15 cellular contexts compared by ENCODE assay signal in genomic region chr20:10715035-10715434, GRCh38. TPM values are rescaled to one million over a fixed set of nuclear protein-coding genes. Genes with fewer than 3 reads are reported as not detected.
DNase-seq lines count a peak whose midpoint lies in the region; ATAC-seq and TF ChIP-seq lines count a peak whose summit lies in the region.
"Had no signal": no experiment of that assay in that cellular context is flagged by ENCODE, and none has a peak within 500 bp of the region (broad histone marks: within the 10 kb centered on the region; RNA-seq: fewer than 3 reads in every experiment).

No MANE protein-coding gene starts in this region.

- H3K9me3 ChIP-seq in SJSA1 (replicated peaks) (no peaks in the 10 kb centered on the region), fibroblast of lung (ENCODE audit: control insufficient read depth, insufficient read depth, low read depth, low read length) (no peaks in the 10 kb centered on the region)

- H4K20me1 ChIP-seq in fibroblast of lung (ENCODE audit: control insufficient read depth, extremely low read depth, insufficient read depth, low read length): no peaks in the 10 kb centered on the region

- no peak overlapping the region for H3K27ac Mint-ChIP-seq in activated CD4-positive, alpha-beta memory T cell treated with anti-CD3 and anti-CD28 coated beads for 36 hours
- H3K27ac Mint-ChIP-seq: dendritic cell treated with granulocyte-macrophage colony-stimulating factor and Interleukin-4, amounts not matched to agents 40 ng/mL and 50 ng/mL, for 4 days had no signal

- no peaks in the 10 kb centered on the region for H3K9me3 Mint-ChIP-seq in activated CD4-positive, alpha-beta memory T cell treated with anti-CD3 and anti-CD28 coated beads for 36 hours
- H3K9me3 Mint-ChIP-seq: dendritic cell treated with granulocyte-macrophage colony-stimulating factor and Interleukin-4, amounts not matched to agents 40 ng/mL and 50 ng/mL, for 4 days had no signal

- H3K27me3 ChIP-seq in ACC112 (ENCODE audit: insufficient read depth, low read length) (no peaks in the 10 kb centered on the region), SJSA1 (replicated peaks) (no peaks in the 10 kb centered on the region), fibroblast of lung (ENCODE audit: control insufficient read depth, insufficient read depth, low read length) (no peaks in the 10 kb centered on the region)
- H3K27me3 ChIP-seq: hepatocyte had no signal

- DNase-seq in HCEC 1CT (peak; percentile 32), SJSA1 (ENCODE audit: low read depth in 1 of 2, low spot score in 2 of 2) (peak; percentile 60 to 85), fibroblast of lung (ENCODE audit: low read depth in 2 of 2) (peak; percentile 73), left lobe of liver (ENCODE audit: low spot score) (no peak), GM10266 (ENCODE audit: extremely low spot score) (no peak)
- DNase-seq in activated CD4-positive, alpha-beta memory T cell treated with anti-CD3 and anti-CD28 coated beads for 36 hours: no peak
- no peak for DNase-seq in stimulated activated CD4-positive, alpha-beta T cell treated with anti-CD3 and anti-CD28 coated beads, Interleukin-2, amount 100 ng/mL, for 24 hours
- DNase-seq: activated CD4-positive, alpha-beta T cell treated with anti-CD3 and anti-CD28 coated beads, Interleukin-2, amount 50 U/mL, for 1 hour; activated gamma-delta T cell treated with Interleukin-2 at 50 U/mL for 16 hours; Karpas-422; midbrain; substantia nigra had no signal

- CTCF ChIA-PET in activated CD4-positive, alpha-beta memory T cell treated with anti-CD3 and anti-CD28 coated beads for 36 hours (lab: Charles Lee): no interaction called here

- no peak overlapping the region for H3K9ac ChIP-seq in fibroblast of lung (ENCODE audit: insufficient read depth, low read length)

- H3K36me3 ChIP-seq in ACC112 (ENCODE audit: insufficient read depth, low read length): no peaks in the 10 kb centered on the region
- H3K36me3 ChIP-seq in SJSA1: no peaks in the 10 kb centered on the region
- H3K36me3 ChIP-seq in fibroblast of lung (ENCODE audit: control insufficient read depth, insufficient read depth, low read length): no peaks in the 10 kb centered on the region

- POLR2A ChIA-PET in activated CD4-positive, alpha-beta memory T cell treated with anti-CD3 and anti-CD28 coated beads for 36 hours (lab: Charles Lee): no interaction called here

- H3K4me1 ChIP-seq in ACC112 (ENCODE audit: control insufficient read depth, insufficient read depth, low read length, unreplicated experiment) (peaks cover 27% of the 10 kb centered on the region), SJSA1 (replicated peaks) (peaks cover 45% of the 10 kb centered on the region), fibroblast of lung (ENCODE audit: control insufficient read depth, extremely low read depth, insufficient read depth, low read length) (no peaks in the 10 kb centered on the region)

- no peak for ATAC-seq in left lobe of liver

- intact Hi-C loops in activated CD4-positive, alpha-beta memory T cell treated with anti-CD3 and anti-CD28 coated beads for 36 hours (cut with micrococcal nuclease): no loop called here

- no peaks in the 10 kb centered on the region for H3K36me3 Mint-ChIP-seq in activated CD4-positive, alpha-beta memory T cell treated with anti-CD3 and anti-CD28 coated beads for 36 hours

- H3K4me2 ChIP-seq in fibroblast of lung (ENCODE audit: extremely low read depth, insufficient read depth, low read length): no peak overlapping the region
- H3K4me2 ChIP-seq: hepatocyte had no signal

- H3K79me2 ChIP-seq in ACC112 (ENCODE audit: control insufficient read depth, insufficient read depth, low read length, unreplicated experiment) (no peaks in the 10 kb centered on the region), fibroblast of lung (ENCODE audit: control insufficient read depth, insufficient read depth, low read length) (no peaks in the 10 kb centered on the region)
- H3K79me2 ChIP-seq: hepatocyte had no signal

- H3K4me3 Mint-ChIP-seq in activated CD4-positive, alpha-beta memory T cell treated with anti-CD3 and anti-CD28 coated beads for 36 hours: no peak overlapping the region
- H3K4me3 Mint-ChIP-seq: dendritic cell treated with granulocyte-macrophage colony-stimulating factor and Interleukin-4, amounts not matched to agents 40 ng/mL and 50 ng/mL, for 4 days had no signal

- H3K4me1 Mint-ChIP-seq in activated CD4-positive, alpha-beta memory T cell treated with anti-CD3 and anti-CD28 coated beads for 36 hours (ENCODE audit: low read depth): no peaks in the 10 kb centered on the region

- H3K27ac ChIP-seq in ACC112 (ENCODE audit: low read depth, low read length) (peak overlapping the region; percentile 44), SJSA1 (peak overlapping the region; percentile 12), fibroblast of lung (ENCODE audit: insufficient read depth, low read length) (no peak overlapping the region)
- H3K27ac ChIP-seq: hepatocyte had no signal

- no peaks in the 10 kb centered on the region for H3K27me3 Mint-ChIP-seq in activated CD4-positive, alpha-beta memory T cell treated with anti-CD3 and anti-CD28 coated beads for 36 hours
- H3K27me3 Mint-ChIP-seq: dendritic cell treated with granulocyte-macrophage colony-stimulating factor and Interleukin-4, amounts not matched to agents 40 ng/mL and 50 ng/mL, for 4 days had no signal

- TF ChIP-seq CTCF in fibroblast of lung (conservative IDR thresholded peaks at IDR 0.05 in 1 of 2, IDR thresholded peaks at IDR 0.05 in 1 of 2; ENCODE audit: low read depth in 1 of 2, low read length in 2 of 2) (no peak), GM10266 (IDR thresholded peaks at IDR 0.05; ENCODE audit: control insufficient read depth, insufficient read depth, low read depth, missing control alignments) (no peak)

- peak overlapping the region; percentile 22 for H2AFZ ChIP-seq in ACC112 (ENCODE audit: low read length, unreplicated experiment)
- H2AFZ ChIP-seq in fibroblast of lung (ENCODE audit: low read length): no peak overlapping the region
- H2AFZ ChIP-seq: hepatocyte had no signal

- H3K4me3 ChIP-seq in ACC112 (ENCODE audit: low read depth, low read length): no peak overlapping the region
- no peak overlapping the region for H3K4me3 ChIP-seq in SJSA1
- H3K4me3 ChIP-seq in fibroblast of lung (replicated peaks in 1 of 4; ENCODE audit: control extremely low read depth in 1 of 4, insufficient read depth in 1 of 4, low read depth in 3 of 4, low read length in 4 of 4): no peak overlapping the region
- H3K4me3 ChIP-seq: hepatocyte had no signal

RNA-seq across cellular contexts. Expression of gene JAG1, which starts 41.2 kb away (rescaled TPM):
- 40.4 and 40.9 TPM in 2 replicates for total RNA-seq in SJSA1 (2014; rRNA removed; shearing (Covaris generic))
- total RNA-seq in fibroblast of lung: 34.2 and 57.3 TPM in 2 replicates
- 5.8 and 16.3 TPM in 2 replicates for polyA plus RNA-seq in fibroblast of lung
- polyA plus RNA-seq in fibroblast of lung (2012): 6.2 and 17.1 TPM in 2 replicates
- 28.6 and 44.2 TPM in 2 replicates for polyA minus RNA-seq in fibroblast of lung (ENCODE audit: low replicate concordance)
- 4.3 TPM for total RNA-seq in left lobe of liver
- under 1 TPM; 0.15 to 0.40 TPM for total RNA-seq in activated CD4-positive, alpha-beta memory T cell treated with anti-CD3 and anti-CD28 coated beads for 36 hours

Comparison
In these comparisons a context has a peak if more than half of its experiments do, and no peak if none do; other contexts are left out.
1. DNase-seq: peak in HCEC 1CT (single experiment), SJSA1 (2 of 2) and fibroblast of lung (2 of 2); none in left lobe of liver (single experiment), GM10266 (single experiment), activated CD4-positive, alpha-beta memory T cell treated with anti-CD3 and anti-CD28 coated beads for 36 hours (single experiment) and stimulated activated CD4-positive, alpha-beta T cell treated with anti-CD3 and anti-CD28 coated beads, Interleukin-2, amount 100 ng/mL, for 24 hours (0 of 2).